ENCODE assay signal across 9 cellular contexts in the genomic region with DNA sequence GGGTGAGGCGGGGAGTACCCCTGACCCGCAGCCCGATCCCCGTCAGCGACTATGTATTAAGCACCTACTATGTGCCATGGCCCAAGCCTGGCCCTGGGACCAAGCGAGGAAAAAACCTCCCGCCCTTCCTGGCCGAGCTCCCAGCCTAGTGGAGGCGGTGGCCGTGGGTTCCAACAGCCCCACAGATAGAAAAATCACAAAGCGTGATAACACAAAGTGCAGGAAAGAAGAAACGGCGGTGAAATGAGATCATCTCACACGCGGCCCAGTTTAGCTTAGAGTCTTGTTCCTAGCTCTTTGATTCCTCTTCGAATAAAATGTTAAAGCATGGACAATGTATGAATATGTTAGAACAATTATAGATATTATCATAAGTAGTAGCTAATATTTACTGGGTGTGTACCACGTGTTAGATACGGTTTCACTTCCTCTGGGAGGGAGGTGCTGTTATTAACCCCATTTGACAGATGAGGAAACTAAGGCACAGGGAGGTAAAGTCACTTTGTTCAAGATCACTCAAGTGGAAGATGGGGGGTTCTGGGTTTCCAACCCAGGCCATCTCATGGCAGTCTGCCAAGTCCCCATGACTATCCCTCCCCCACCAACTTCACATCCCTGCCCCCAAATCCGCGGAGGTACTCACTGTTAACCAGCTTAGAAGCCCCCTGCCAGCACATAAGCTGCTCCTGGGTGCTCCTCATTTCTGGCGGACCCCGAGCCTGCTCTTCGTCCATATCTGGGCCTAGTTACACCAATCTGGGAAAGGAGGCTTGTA. TPM values are rescaled to one million over a fixed set of nuclear protein-coding genes. Genes with fewer than 3 reads are reported as not detected.
A peak's percentile ranks its signal among the peaks of the same experiment; 100 is the strongest.
DNase-seq lines count a peak whose midpoint lies in the region; ATAC-seq and FAIRE-seq lines count a peak whose summit lies in the region.
"Had no signal": no experiment of that assay in that cellular context is flagged by ENCODE, and none has a peak within 500 bp of the region (broad histone marks: within the 10 kb centered on the region; RNA-seq: fewer than 3 reads in every experiment).

No MANE protein-coding gene starts in this region.

- peak overlapping the region in 7 of 8 donors; percentile 40 to 89 (median 85) for H3K27ac Mint-ChIP-seq in CD8-positive, alpha-beta memory T cell
- peak overlapping the region; percentile 52 for H3K27ac Mint-ChIP-seq in activated naive CD4-positive, alpha-beta T cell treated with anti-CD3 and anti-CD28 coated beads, Interleukin-2, amount 50 U/mL, for 24 hours
- H3K27ac Mint-ChIP-seq in naive thymus-derived CD8-positive, alpha-beta T cell = peak overlapping the region; percentile 57 to 94 (median 84)

- peak overlapping the region; percentile 70 to 90 (median 83) for H3K4me3 Mint-ChIP-seq in CD8-positive, alpha-beta memory T cell
- peak overlapping the region; percentile 86 for H3K4me3 Mint-ChIP-seq in activated naive CD4-positive, alpha-beta T cell treated with anti-CD3 and anti-CD28 coated beads, Interleukin-2, amount 50 U/mL, for 24 hours
- peak overlapping the region; percentile 75 to 93 (median 87) for H3K4me3 Mint-ChIP-seq in naive thymus-derived CD8-positive, alpha-beta T cell

- no peak overlapping the region for H3K27ac ChIP-seq in CD8-positive, alpha-beta memory T cell (ENCODE audit: low read depth, low read length)
- no peak overlapping the region; the same call in 1 of the 2 replicates for H3K27ac ChIP-seq in HUES6 (ENCODE audit: low read depth, low read length)

- POLR2A ChIA-PET in CD8-positive, alpha-beta memory T cell (lab: Charles Lee) = interaction anchor here (0.7 to 3.2 kb wide), 7 partner anchors 12 to 759 kb away, joined by 3 to 34 read pairs (median 3); partner anchors contain the start of genes FXYD5 and NFKBID
- POLR2A ChIA-PET in naive thymus-derived CD8-positive, alpha-beta T cell (lab: Charles Lee) = interaction anchor here (0.6 to 5.8 kb wide), 28 partner anchors 11 to 846 kb away, joined by 3 to 40 read pairs (median 4); partner anchors contain the start of genes FXYD5 and USF2

- H3K9me3 ChIP-seq in CD8-positive, alpha-beta memory T cell (ENCODE audit: low read length) = no peaks in the 10 kb centered on the region
- H3K9me3 ChIP-seq in HUES6 (ENCODE audit: control insufficient read depth, insufficient read depth, low read depth, low read length) = no peaks in the 10 kb centered on the region

- FAIRE-seq in frontal cortex (lab: Jason Lieb, UNC) (no peak), HTR-8/SVneo (lab: Jason Lieb, UNC) (no peak)

- H3K4me3 ChIP-seq in CD8-positive, alpha-beta memory T cell (ENCODE audit: low read length) = peak overlapping the region; percentile 68
- peak overlapping the region; percentile 78 for H3K4me3 ChIP-seq in HUES6 (ENCODE audit: low read depth, low read length)

- peaks cover 37 to 58% (median 40%) of the 10 kb centered on the region in 3 donors for H3K4me1 Mint-ChIP-seq in CD8-positive, alpha-beta memory T cell
- peaks cover 40% of the 10 kb centered on the region for H3K4me1 Mint-ChIP-seq in activated naive CD4-positive, alpha-beta T cell treated with anti-CD3 and anti-CD28 coated beads, Interleukin-2, amount 50 U/mL, for 24 hours
- H3K4me1 Mint-ChIP-seq in naive thymus-derived CD8-positive, alpha-beta T cell = peaks cover 25 to 49% (median 44%) of the 10 kb centered on the region in 4 donors

- peak overlapping the region; percentile 29 for H3K9ac ChIP-seq in HUES6 (ENCODE audit: low read length)

- peaks cover 40% of the 10 kb centered on the region for H3K4me1 ChIP-seq in CD8-positive, alpha-beta memory T cell (ENCODE audit: insufficient read depth, low read length)
- peaks cover 36% of the 10 kb centered on the region for H3K4me1 ChIP-seq in HUES6 (ENCODE audit: control insufficient read depth, insufficient read depth, low read length)

- peak; percentile 23 to 39 for ATAC-seq in naive thymus-derived CD8-positive, alpha-beta T cell

- CTCF ChIA-PET in CD8-positive, alpha-beta memory T cell (lab: Charles Lee) = interaction anchor here (0.7 to 2.5 kb wide), 25 partner anchors 12 to 191 kb away, joined by 3 to 29 read pairs (median 4); partner anchors contain the start of genes FAM187B, FXYD3, FXYD5 and USF2

- no peaks in the 10 kb centered on the region for H3K27me3 ChIP-seq in CD8-positive, alpha-beta memory T cell (ENCODE audit: insufficient read depth, low read length, poor library complexity, severe bottlenecking)
- peaks cover 26% of the 10 kb centered on the region for H3K27me3 ChIP-seq in HUES6 (ENCODE audit: control insufficient read depth, insufficient read depth, low read length)

- peaks cover 7 to 10% of the 10 kb centered on the region in 2 donors for H3K27me3 Mint-ChIP-seq in CD8-positive, alpha-beta memory T cell
- no peaks in the 10 kb centered on the region for H3K27me3 Mint-ChIP-seq in activated naive CD4-positive, alpha-beta T cell treated with anti-CD3 and anti-CD28 coated beads, Interleukin-2, amount 50 U/mL, for 24 hours
- peaks cover 0 to 2% (median 0%) of the 10 kb centered on the region in 5 donors for H3K27me3 Mint-ChIP-seq in naive thymus-derived CD8-positive, alpha-beta T cell

- no peaks in the 10 kb centered on the region for H3K36me3 ChIP-seq in CD8-positive, alpha-beta memory T cell (ENCODE audit: insufficient read depth, low read length)
- no peaks in the 10 kb centered on the region for H3K36me3 ChIP-seq in HUES6 (ENCODE audit: control insufficient read depth, insufficient read depth, low read length)

- no peaks in the 10 kb centered on the region for H3K36me3 Mint-ChIP-seq in CD8-positive, alpha-beta memory T cell
- no peaks in the 10 kb centered on the region for H3K36me3 Mint-ChIP-seq in activated naive CD4-positive, alpha-beta T cell treated with anti-CD3 and anti-CD28 coated beads, Interleukin-2, amount 50 U/mL, for 24 hours
- H3K36me3 Mint-ChIP-seq in naive thymus-derived CD8-positive, alpha-beta T cell = no peaks in the 10 kb centered on the region

- no peaks in the 10 kb centered on the region for H3K9me3 Mint-ChIP-seq in CD8-positive, alpha-beta memory T cell
- no peaks in the 10 kb centered on the region for H3K9me3 Mint-ChIP-seq in activated naive CD4-positive, alpha-beta T cell treated with anti-CD3 and anti-CD28 coated beads, Interleukin-2, amount 50 U/mL, for 24 hours
- no peaks in the 10 kb centered on the region for H3K9me3 Mint-ChIP-seq in naive thymus-derived CD8-positive, alpha-beta T cell

- no peak for DNase-seq in CD8-positive, alpha-beta memory T cell
- DNase-seq in naive thymus-derived CD8-positive, alpha-beta T cell = peak in 2 of 10 donors; percentile 18 to 20
- DNase-seq in hippocampal formation (lab: John Stamatoyannopoulos, UW) (no peak), frontal cortex (ENCODE audit: low spot score in 2 of 2) (no peak), HTR-8/SVneo (ENCODE audit: insufficient read length, low spot score) (no peak), NCI-H2171 treated with DMSO at 0.1 percent for 48 hours (lab: John Stamatoyannopoulos, UW) (no peak)

RNA-seq across cellular contexts. Expression of gene FXYD7, which starts 1.2 kb away (rescaled TPM):
- total RNA-seq in CD8-positive, alpha-beta memory T cell = 1 to 10 TPM in 1 of 2 experiments, under 1 TPM in 1; 0.60 to 1.0 TPM
- 12.9 TPM for polyA plus RNA-seq in CD8-positive, alpha-beta memory T cell
- total RNA-seq in naive thymus-derived CD8-positive, alpha-beta T cell = 1 to 10 TPM; 5.4 to 6.4 TPM
- polyA plus RNA-seq in naive thymus-derived CD8-positive, alpha-beta T cell = 10 to 100 TPM in 1 of 3 donors, 1 to 10 TPM in 2; 3.7 to 10.2 (median 8.8) TPM
- 10.6 TPM for total RNA-seq in frontal cortex
- total RNA-seq: renal cortical epithelial cell had no signal

RNA-seq across cellular contexts. Expression of gene FXYD1, which starts 3.2 kb away (rescaled TPM):
- not detected for total RNA-seq in CD8-positive, alpha-beta memory T cell
- 0.79 TPM for polyA plus RNA-seq in CD8-positive, alpha-beta memory T cell
- total RNA-seq in naive thymus-derived CD8-positive, alpha-beta T cell = 1 to 10 TPM in 1 of 2 experiments, not detected in 1; 1.1 TPM
- under 1 TPM in 2 of 3 donors, not detected in 1; 0.77 TPM for polyA plus RNA-seq in naive thymus-derived CD8-positive, alpha-beta T cell
- not detected for total RNA-seq in frontal cortex
- total RNA-seq: renal cortical epithelial cell had no signal

RNA-seq across cellular contexts. Expression of gene LGI4, which starts 7.0 kb away (rescaled TPM):
- total RNA-seq in CD8-positive, alpha-beta memory T cell = under 1 TPM in 1 of 2 experiments, not detected in 1; 0.18 TPM
- not detected for polyA plus RNA-seq in CD8-positive, alpha-beta memory T cell
- 1 to 10 TPM in 1 of 2 experiments, under 1 TPM in 1; 0.52 to 1.6 TPM for total RNA-seq in naive thymus-derived CD8-positive, alpha-beta T cell
- under 1 TPM in 1 of 3 donors, not detected in 2; 0.18 TPM for polyA plus RNA-seq in naive thymus-derived CD8-positive, alpha-beta T cell
- 9.0 TPM for total RNA-seq in frontal cortex
- total RNA-seq: renal cortical epithelial cell had no signal

RNA-seq across cellular contexts. Expression of gene FXYD5, which starts 12.7 kb away (rescaled TPM):
- 100 to 1,000 TPM; 295 TPM for total RNA-seq in CD8-positive, alpha-beta memory T cell
- 560 TPM for polyA plus RNA-seq in CD8-positive, alpha-beta memory T cell
- 100 to 1,000 TPM; 339 to 351 TPM for total RNA-seq in naive thymus-derived CD8-positive, alpha-beta T cell
- polyA plus RNA-seq in naive thymus-derived CD8-positive, alpha-beta T cell = 100 to 1,000 TPM; 281 to 544 (median 452) TPM
- not detected for total RNA-seq in frontal cortex

RNA-seq across cellular contexts. Expression of gene FXYD3, which starts 26.2 kb away (rescaled TPM):
- total RNA-seq in CD8-positive, alpha-beta memory T cell = not detected
- polyA plus RNA-seq in CD8-positive, alpha-beta memory T cell = not detected
- total RNA-seq in naive thymus-derived CD8-positive, alpha-beta T cell = not detected
- not detected for polyA plus RNA-seq in naive thymus-derived CD8-positive, alpha-beta T cell
- not detected for total RNA-seq in frontal cortex
- total RNA-seq: renal cortical epithelial cell had no signal
